ENCODE assay signal across 32 cellular contexts in genomic region chr1:19793360-19794046, GRCh38. TPM values are rescaled to one million over a fixed set of nuclear protein-coding genes. Genes with fewer than 3 reads are reported as not detected.
DNase-seq lines count a peak whose midpoint lies in the region; FAIRE-seq and TF ChIP-seq lines count a peak whose summit lies in the region.
"Had no signal": no experiment of that assay in that cellular context is flagged by ENCODE, and none has a peak within 500 bp of the region (broad histone marks: within the 10 kb centered on the region; RNA-seq: fewer than 3 reads in every experiment).

No MANE protein-coding gene starts in this region.

- no peak overlapping the region for H3K4me3 ChIP-seq in BLaER1
- H3K4me3 ChIP-seq in GM06990 (replicated peaks; ENCODE audit: low read depth, low read length): no peak overlapping the region
- H3K4me3 ChIP-seq in bronchial epithelial cell (ENCODE audit: low read depth, low read length): no peak overlapping the region
- H3K4me3 ChIP-seq in neural progenitor cell: no peak overlapping the region
- H3K4me3 ChIP-seq: esophagus squamous epithelium, HAP-1, upper lobe of right lung had no signal

- H3K4me3 Mint-ChIP-seq in neural progenitor cell: peak overlapping the region; percentile 17
- H3K4me3 Mint-ChIP-seq: activated naive CD8-positive, alpha-beta T cell had no signal

- H4K20me1 ChIP-seq in BLaER1 (no peaks in the 10 kb centered on the region), neural progenitor cell (ENCODE audit: low read depth) (no peaks in the 10 kb centered on the region)

- H3K27me3 ChIP-seq in BLaER1: no peaks in the 10 kb centered on the region
- H3K27me3 ChIP-seq in GM06990 (replicated peaks; ENCODE audit: control insufficient read depth, insufficient read depth, low read length): no peaks in the 10 kb centered on the region
- H3K27me3 ChIP-seq in bronchial epithelial cell (ENCODE audit: control insufficient read depth, insufficient read depth, low read length): no peaks in the 10 kb centered on the region
- H3K27me3 ChIP-seq in neural progenitor cell: peaks cover 7% of the 10 kb centered on the region
- H3K27me3 ChIP-seq: esophagus squamous epithelium, upper lobe of right lung had no signal

- H3K4me1 ChIP-seq in BLaER1: peaks cover 37% of the 10 kb centered on the region
- H3K4me1 ChIP-seq in neural progenitor cell: no peaks in the 10 kb centered on the region
- H3K4me1 ChIP-seq: HAP-1, upper lobe of right lung had no signal

- H3K79me2 ChIP-seq in neural progenitor cell (ENCODE audit: low read depth): no peaks in the 10 kb centered on the region

- H3K27ac ChIP-seq in BLaER1: peak overlapping the region; percentile 10; the same call in 1 of the 2 replicates
- H3K27ac ChIP-seq in neural progenitor cell: no peak overlapping the region
- H3K27ac ChIP-seq: C4-2B, esophagus squamous epithelium, RWPE1, upper lobe of right lung had no signal

- H3K4me1 Mint-ChIP-seq in neural progenitor cell: peaks cover 5% of the 10 kb centered on the region

- no peak overlapping the region for H3K9ac ChIP-seq in BLaER1
- H3K9ac ChIP-seq in neural progenitor cell: no peak overlapping the region

- peaks cover 5% of the 10 kb centered on the region for H3F3A ChIP-seq in neural progenitor cell (ENCODE audit: low read depth)

- no peaks in the 10 kb centered on the region for H3K9me3 Mint-ChIP-seq in neural progenitor cell

- peaks cover 21% of the 10 kb centered on the region for H3K9me3 ChIP-seq in BLaER1
- H3K9me3 ChIP-seq in neural progenitor cell (ENCODE audit: low read depth): no peaks in the 10 kb centered on the region
- H3K9me3 ChIP-seq: esophagus squamous epithelium, HAP-1, upper lobe of right lung had no signal

- no peak overlapping the region for H2AFZ ChIP-seq in neural progenitor cell (replicated peaks)

- peaks cover 12% of the 10 kb centered on the region for H3K27me3 Mint-ChIP-seq in neural progenitor cell (ENCODE audit: insufficient read depth, low read depth)
- H3K27me3 Mint-ChIP-seq: activated naive CD8-positive, alpha-beta T cell had no signal

- no peaks in the 10 kb centered on the region for H3K36me3 Mint-ChIP-seq in neural progenitor cell

- H3K27ac Mint-ChIP-seq in neural progenitor cell: no peak overlapping the region
- H3K27ac Mint-ChIP-seq: activated naive CD8-positive, alpha-beta T cell had no signal

- H3K4me2 ChIP-seq in BLaER1 (peak overlapping the region; percentile 29), neural progenitor cell (no peak overlapping the region)

- DNase-seq in GM06990 (ENCODE audit: extremely low read depth, insufficient read length): peak; percentile 30
- DNase-seq in bronchial epithelial cell (ENCODE audit: low read depth): no peak
- no peak for DNase-seq in neural progenitor cell (ENCODE audit: low spot score)
- no peak for DNase-seq in pons (ENCODE audit: low spot score)
- no peak for DNase-seq in DMS 273 treated with DMSO at 0.1 percent for 48 hours (lab: John Stamatoyannopoulos, UW)
- no peak for DNase-seq in T-helper 9 cell
- DNase-seq in globus pallidus (ENCODE audit: low spot score): no peak
- DNase-seq: ACHN; activated CD4-positive, CD25-positive, alpha-beta regulatory T cell treated with anti-CD3 and anti-CD28 coated beads, Interleukin-2, amount 50 U/mL, for 72 hours; activated effector memory CD4-positive, alpha-beta T cell treated with Interleukin-2 at 50 U/mL for 16 hours; activated T-cell treated with anti-CD3 and anti-CD28 coated beads for 4 hours; anterior cingulate cortex; EL; esophagus squamous epithelium; NCI-H1105; NCI-H2029; NCI-H345; stimulated activated CD4-positive, alpha-beta T cell treated with anti-CD3 and anti-CD28 coated beads, Interleukin-2, amount 100 ng/mL, for 24 hours; upper lobe of right lung had no signal

- FAIRE-seq in bronchial epithelial cell (lab: Jason Lieb, UNC): peak; percentile 62
- FAIRE-seq: endometrium, frontal cortex, GM19239 had no signal

- TF ChIP-seq CTCF in GM06990 (IDR thresholded peaks at IDR 0.05; ENCODE audit: insufficient read depth, low read length, poor library complexity, severe bottlenecking): no peak
- TF ChIP-seq CTCF in bronchial epithelial cell (IDR thresholded peaks at IDR 0.05; ENCODE audit: insufficient read depth, low read length, severe bottlenecking): no peak
- TF ChIP-seq CTCF in neural progenitor cell (IDR thresholded peaks at IDR 0.05): no peak

- H3K36me3 ChIP-seq in BLaER1 (peaks cover 33% of the 10 kb centered on the region), GM06990 (ENCODE audit: control insufficient read depth, insufficient read depth, low read length) (peaks cover 2% of the 10 kb centered on the region; the same call in 1 of the 2 replicates), bronchial epithelial cell (ENCODE audit: control insufficient read depth, insufficient read depth, low read length) (peaks cover 2% of the 10 kb centered on the region), neural progenitor cell (no peaks in the 10 kb centered on the region)
- H3K36me3 ChIP-seq: HAP-1, upper lobe of right lung had no signal

RNA-seq across cellular contexts. Expression of gene TMCO4, which starts 6.2 kb away (rescaled TPM):
- 2.6 and 5.9 TPM in 2 replicates for total RNA-seq in bronchial epithelial cell
- 0.30 and 0.40 TPM in 2 replicates for total RNA-seq in neural progenitor cell (ENCODE audit: low replicate concordance)

RNA-seq across cellular contexts. Expression of gene RNF186, which starts 21.6 kb away (rescaled TPM):
- total RNA-seq in bronchial epithelial cell: not detected in 2 replicates
- not detected in 2 replicates for total RNA-seq in neural progenitor cell (ENCODE audit: low replicate concordance)
- total RNA-seq: esophagus squamous epithelium; frontal cortex; lung microvascular endothelial cell; M059J; omental fat pad; SK-MEL-5; T-helper 1 cell treated with Interleukin-12 subunit alpha and Interleukin-12 subunit beta and Interleukin-4 antibody, amounts not matched to agents 30 ng/mL and 1 ng/mL, for 36 hours; upper lobe of right lung had no signal
